10 cellular contexts compared by ENCODE assay signal in genomic region chr7:144164784-144165183, GRCh38. TPM values are rescaled to one million over a fixed set of nuclear protein-coding genes. Genes with fewer than 3 reads are reported as not detected.
"Had no signal": no experiment of that assay in that cellular context is flagged by ENCODE, and none has a peak within 500 bp of the region (broad histone marks: within the 10 kb centered on the region; RNA-seq: fewer than 3 reads in every experiment).

No MANE protein-coding gene starts in this region.

- H3K9me3 ChIP-seq: HAP-1 had no signal

- H3K27ac ChIP-seq: GM23248, HL-60 had no signal

- H3K4me3 ChIP-seq: GM23248, HAP-1 had no signal

- H3K4me1 ChIP-seq: HAP-1 had no signal

- FAIRE-seq: HepG2 had no signal

- ATAC-seq: HCT116, HepG2 had no signal

- DNase-seq: GM23248, GOT3, H7, HFFc6, KG1 had no signal

RNA-seq across cellular contexts. Expression of gene CTAGE4, which starts 18.5 kb away (rescaled TPM):
- polyA plus RNA-seq: HepG2, IgD-negative memory B cell had no signal

RNA-seq across cellular contexts. Expression of gene ARHGEF35, which starts 30.8 kb away (rescaled TPM):
- polyA plus RNA-seq: HepG2 had no signal

RNA-seq across cellular contexts. Expression of gene OR2A14, which starts 41.8 kb away (rescaled TPM):
- polyA plus RNA-seq: GM23248, HepG2, IgD-negative memory B cell had no signal

RNA-seq across cellular contexts. Expression of gene OR2A2, which starts 55.4 kb away (rescaled TPM):
- polyA plus RNA-seq: GM23248, HepG2, IgD-negative memory B cell had no signal
